Comparison of ENCODE assay signal across 23 cellular contexts in the genomic region with DNA sequence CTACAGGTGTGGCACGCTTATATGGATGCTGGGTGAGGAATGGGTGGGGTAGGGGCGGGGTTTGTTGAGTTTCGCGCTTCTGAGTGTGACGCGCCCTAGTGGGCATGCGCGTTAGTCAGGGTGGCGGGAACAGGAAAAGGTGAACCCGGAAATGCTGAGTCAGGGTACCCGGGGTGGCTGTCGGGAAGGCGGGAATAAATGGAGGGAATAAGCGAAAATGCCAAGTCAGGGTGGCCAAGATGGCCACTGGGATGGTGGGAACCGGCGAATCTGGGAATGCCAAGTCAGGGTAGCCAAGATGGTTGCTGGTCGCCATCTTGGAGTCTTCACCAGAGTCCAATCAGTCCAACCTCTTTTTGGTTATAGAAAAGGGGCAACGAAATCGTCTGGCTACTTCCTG.
"Had no signal": no experiment of that assay in that cellular context is flagged by ENCODE, and none has a peak within 500 bp of the region (broad histone marks: within the 10 kb centered on the region; RNA-seq: fewer than 3 reads in every experiment).

No MANE protein-coding gene starts in this region.

- H3K4me3 ChIP-seq: left ventricle myocardium inferior, lung, mucosa of descending colon, ovary, right atrium auricular region, skin epidermis, stomach, testis, thyroid gland, transverse colon, upper lobe of left lung, vagina had no signal

- FAIRE-seq: islet of Langerhans, kidney had no signal

- H3K4me1 ChIP-seq: left ventricle myocardium inferior, right atrium auricular region, stomach, testis, thyroid gland, transverse colon, upper lobe of left lung, vagina had no signal

- H3K27me3 ChIP-seq: ovary, right atrium auricular region, stomach, testis, thyroid gland, transverse colon, upper lobe of left lung, vagina had no signal

- ATAC-seq: mucosa of descending colon; naive thymus-derived CD4-positive, alpha-beta T cell; natural killer cell treated with Interleukin-12 subunit alpha and Interleukin-12 subunit beta and Interleukin-15 and Interleukin-18, amount 100 ng/mL, for 72 hours; sciatic nerve; stimulated activated naive B cell treated with anti-CD40 and anti-IgM and Interleukin-4, amounts not matched to agents 10 μg/mL and 1 μg/mL and 100 μg/mL, for 72 hours; stimulated activated naive CD8-positive, alpha-beta T cell treated with anti-CD3 and anti-CD28 coated beads, Interleukin-15, Interleukin-2, amounts not matched to agents 100 U/mL and 50 U/mL, for 24 hours had no signal

- H3K9me3 ChIP-seq: ovary, right atrium auricular region, testis, thyroid gland, transverse colon, vagina had no signal

- DNase-seq: hypothalamus; immature natural killer cell; kidney; left ventricle myocardium inferior; midbrain; mucosa of descending colon; naive thymus-derived CD4-positive, alpha-beta T cell; ovary; stimulated activated CD4-positive, alpha-beta T cell treated with anti-CD3 and anti-CD28 coated beads, Interleukin-4, amount 100 ng/mL, for 4 hours; stimulated activated naive B cell treated with anti-CD40 and anti-IgM and Interleukin-4, amounts not matched to agents 10 μg/mL and 1 μg/mL and 100 μg/mL, for 72 hours; stimulated activated naive CD8-positive, alpha-beta T cell treated with anti-CD3 and anti-CD28 coated beads, Interleukin-15, Interleukin-2, amounts not matched to agents 100 U/mL and 50 U/mL, for 24 hours; stomach; testis; thyroid gland; transverse colon had no signal

- H3K36me3 ChIP-seq: left ventricle myocardium inferior, ovary, right atrium auricular region, stomach, thyroid gland, transverse colon, upper lobe of left lung, vagina had no signal

- H3K27ac ChIP-seq: left ventricle myocardium inferior, ovary, right atrium auricular region, skin epidermis, stomach, testis, thyroid gland, transverse colon, upper lobe of left lung, vagina had no signal
